ENCODE assay signal across 23 cellular contexts in the genomic region with DNA sequence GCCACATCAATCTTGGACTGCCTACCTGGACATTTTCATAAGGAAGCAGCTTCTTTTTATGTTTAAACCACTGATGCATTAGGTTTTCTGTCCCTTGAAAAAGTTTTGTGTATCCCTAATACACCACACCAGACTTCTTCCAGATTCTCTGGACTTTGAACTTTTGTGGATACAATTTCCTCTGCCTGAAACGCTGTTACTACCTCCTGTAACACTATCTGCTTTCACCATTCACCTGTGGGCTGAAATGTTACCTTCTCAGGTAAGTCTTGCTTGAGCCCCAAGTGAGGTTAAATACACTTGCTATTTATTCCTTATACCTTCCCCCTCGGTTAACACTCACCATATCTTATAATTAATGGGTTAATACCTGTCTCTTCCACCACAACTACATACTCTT. TPM values are rescaled to one million over a fixed set of nuclear protein-coding genes. Genes with fewer than 3 reads are reported as not detected.
DNase-seq lines count a peak whose midpoint lies in the region; ATAC-seq, FAIRE-seq and TF ChIP-seq lines count a peak whose summit lies in the region.
"Had no signal": no experiment of that assay in that cellular context is flagged by ENCODE, and none has a peak within 500 bp of the region (broad histone marks: within the 10 kb centered on the region; RNA-seq: fewer than 3 reads in every experiment).

No MANE protein-coding gene starts in this region.

- no peaks in the 10 kb centered on the region for H3K9me3 Mint-ChIP-seq in Calu3 (ENCODE audit: low read depth, unreplicated experiment)
- no peaks in the 10 kb centered on the region for H3K9me3 Mint-ChIP-seq in T-cell
- H3K9me3 Mint-ChIP-seq: immature natural killer cell had no signal

- H3K9me3 ChIP-seq in hepatocyte (ENCODE audit: low read depth) (no peaks in the 10 kb centered on the region), small intestine (ENCODE audit: control insufficient read depth, low read depth) (no peaks in the 10 kb centered on the region)
- H3K9me3 ChIP-seq: BE2C, left ventricle myocardium inferior, upper lobe of right lung had no signal

- H3K9me2 ChIP-seq in hepatocyte (replicated peaks; ENCODE audit: insufficient read depth), result no peaks in the 10 kb centered on the region

- H3K4me3 Mint-ChIP-seq in Calu3 (ENCODE audit: low read depth, unreplicated experiment), result peak overlapping the region; percentile 9
- peak overlapping the region in 2 of 3 donors; percentile 99 for H3K4me3 Mint-ChIP-seq in T-cell

- no TSS peak for BruUV-seq in Calu3 (replicated peaks; lab: Mats Ljungman, UMichigan)

- H2AFZ ChIP-seq in hepatocyte, result no peak overlapping the region
- H2AFZ ChIP-seq: PC-9 had no signal

- peaks cover 74% of the 10 kb centered on the region for H3K79me2 ChIP-seq in hepatocyte

- H3K27ac Mint-ChIP-seq in Calu3 (ENCODE audit: unreplicated experiment) (peak overlapping the region; percentile 28), T-cell (no peak overlapping the region)

- no peak for FAIRE-seq in small intestine (lab: Jason Lieb, UNC)
- FAIRE-seq: bronchial epithelial cell, G401.6, GM19239 had no signal

- TF ChIP-seq CTCF in Calu3 (IDR thresholded peaks at IDR 0.05; ENCODE audit: unreplicated experiment) (no peak), hepatocyte (IDR thresholded peaks at IDR 0.05; ENCODE audit: poor library complexity) (no peak)

- H3K4me3 ChIP-seq in hepatocyte (no peak overlapping the region), small intestine (ENCODE audit: low read depth in 1 of 2, low read length in 2 of 2) (peak overlapping the region in 1 of 2 donors; percentile 100)
- H3K4me3 ChIP-seq: PC-9, upper lobe of right lung had no signal

- H3K4me1 ChIP-seq in hepatocyte (ENCODE audit: insufficient read depth) (peaks cover 43% of the 10 kb centered on the region), small intestine (ENCODE audit: control insufficient read depth in 2 of 2, insufficient read depth in 1 of 2, low read depth in 1 of 2, low read length in 1 of 2) (peaks cover 7 to 14% of the 10 kb centered on the region in 2 donors)
- H3K4me1 ChIP-seq: BE2C had no signal

- H3K4me1 Mint-ChIP-seq in Calu3 (ENCODE audit: low read depth, unreplicated experiment) (peaks cover 29% of the 10 kb centered on the region), T-cell (peaks cover 72 to 76% (median 74%) of the 10 kb centered on the region in 3 donors)

- H3K4me2 ChIP-seq in hepatocyte, result peak overlapping the region; percentile 84
- H3K4me2 ChIP-seq: PC-9 had no signal

- intact Hi-C loops in Calu3 (cut with micrococcal nuclease; ENCODE audit: unreplicated experiment), result no loop called here

- H3K27me3 ChIP-seq in hepatocyte (no peaks in the 10 kb centered on the region), small intestine (ENCODE audit: control insufficient read depth in 2 of 2, insufficient read depth in 2 of 2, low read length in 2 of 2) (no peaks in the 10 kb centered on the region)
- H3K27me3 ChIP-seq: BE2C, dorsolateral prefrontal cortex, upper lobe of right lung had no signal

- POLR2A ChIA-PET in T-cell (lab: Charles Lee), result no interaction called here

- H3K27me3 Mint-ChIP-seq in Calu3 (ENCODE audit: unreplicated experiment) (no peaks in the 10 kb centered on the region), T-cell (no peaks in the 10 kb centered on the region)

- ATAC-seq in T-cell (replicated peaks in 1 of 4), result no peak
- ATAC-seq in HG02852 (IDR thresholded peaks at IDR 0.05; ENCODE audit: unreplicated experiment), result no peak
- ATAC-seq in HG02981 (IDR thresholded peaks at IDR 0.05; ENCODE audit: unreplicated experiment), result no peak
- ATAC-seq: esophagus mucosa, upper lobe of right lung had no signal

- H3K27ac ChIP-seq in hepatocyte (peak overlapping the region; percentile 89), small intestine (ENCODE audit: low read depth in 1 of 2, low read length in 1 of 2) (peak overlapping the region; percentile 42 to 67)
- H3K27ac ChIP-seq: dorsolateral prefrontal cortex, left ventricle myocardium inferior, PC-9, upper lobe of right lung had no signal

- no peak for DNase-seq in Calu3
- no peak for DNase-seq in T-cell
- no peak for DNase-seq in hepatocyte (ENCODE audit: low spot score)
- peak; percentile 84 for DNase-seq in small intestine
- DNase-seq in OCI-M2 (lab: John Stamatoyannopoulos, UW; ENCODE audit: unreplicated experiment), result no peak
- DNase-seq: activated CD4-positive, alpha-beta T cell treated with anti-CD3 and anti-CD28 coated beads, Interleukin-2, amount 50 U/mL, for 48 hours; BE2C; DMS 273 treated with DMSO at 0.1 percent for 48 hours; dorsolateral prefrontal cortex; head of caudate nucleus; immature natural killer cell; left ventricle myocardium inferior; NCI-H1417; NCI-H2171 treated with DMSO at 0.1 percent for 48 hours; PC-9; stimulated activated CD4-positive, alpha-beta T cell treated with anti-CD3 and anti-CD28 coated beads, Interleukin-2, amount 100 ng/mL, for 24 hours; upper lobe of right lung had no signal

- H3K36me3 Mint-ChIP-seq in Calu3 (ENCODE audit: insufficient read depth, unreplicated experiment) (peaks cover 37% of the 10 kb centered on the region), T-cell (peaks cover 17% of the 10 kb centered on the region)
- H3K36me3 Mint-ChIP-seq: immature natural killer cell had no signal

- peaks cover 12% of the 10 kb centered on the region for H4K20me1 ChIP-seq in hepatocyte (ENCODE audit: insufficient read depth, poor library complexity, severe bottlenecking)

- CTCF ChIA-PET in Calu3 (lab: Charles Lee), result no interaction called here
- CTCF ChIA-PET in T-cell (lab: Charles Lee), result interaction anchor here (0.6 kb wide), 3 partner anchors 10 to 839 kb away, joined by 3 to 4 read pairs (median 3); no protein-coding TSS in a partner anchor

- 76% methylated on average over 2 of the region's 2 CpGs for WGBS in hepatocyte (ENCODE audit: low lambda C conversion rate, missing lambda C conversion rate)
- WGBS in small intestine, 3 donors, result 10 to 59% (median 33%) methylated on average over 2 of the region's 2 CpGs

- H3K36me3 ChIP-seq in hepatocyte (replicated peaks; ENCODE audit: insufficient read depth, low read depth), result no peaks in the 10 kb centered on the region
- H3K36me3 ChIP-seq in small intestine (ENCODE audit: control insufficient read depth in 2 of 2, insufficient read depth in 2 of 2, low read length in 2 of 2), result peaks cover 0 to 2% of the 10 kb centered on the region in 2 donors
- H3K36me3 ChIP-seq: BE2C, left ventricle myocardium inferior had no signal

RNA-seq across cellular contexts. Expression of a gene that starts 2.7 kb away (rescaled TPM):
- total RNA-seq in Calu3 (2022) (25.3 and 25.9 TPM in 2 replicates), T-cell (100 to 1,000 TPM in 1 of 5 donors, 10 to 100 TPM in 4; 84.4 to 107 (median 89.6) TPM), hepatocyte (32.7 and 33.9 TPM in 2 replicates)
- polyA plus RNA-seq in hepatocyte (5.7 and 10.9 TPM in 2 replicates), small intestine (10 to 100 TPM; 22.4 to 37.3 (median 31.0) TPM)

RNA-seq across cellular contexts. Expression of a gene that starts 2.9 kb away (rescaled TPM):
- total RNA-seq in Calu3 (2022) (3.3 and 4.1 TPM in 2 replicates), T-cell (10 to 100 TPM in 3 of 5 donors, 1 to 10 TPM in 2; 6.8 to 16.3 (median 10.1) TPM), hepatocyte (23.1 and 25.6 TPM in 2 replicates)
- polyA plus RNA-seq in hepatocyte (24.0 and 28.4 TPM in 2 replicates), small intestine (10 to 100 TPM; 18.1 to 34.0 (median 33.0) TPM)
